Comparison of ENCODE assay signal across 1 cellular context in genomic region chr22:20213833-20214708, GRCh38.
TF ChIP-seq lines count a peak whose summit lies in the region.

No MANE protein-coding gene starts in this region.

TF ChIP-seq in K562, 482 proteins besides CTCF, POLR2A, EP300 and RAD21 (continued from another document):
- TF ChIP-seq ZNF398 (CRISPR knock-in tag; IDR thresholded peaks at IDR 0.05) (no peak), NCOA6 (IDR thresholded peaks at IDR 0.05) (no peak), IRF9 (tag; IDR thresholded peaks at IDR 0.05) (no peak)
